In the genomic region with DNA sequence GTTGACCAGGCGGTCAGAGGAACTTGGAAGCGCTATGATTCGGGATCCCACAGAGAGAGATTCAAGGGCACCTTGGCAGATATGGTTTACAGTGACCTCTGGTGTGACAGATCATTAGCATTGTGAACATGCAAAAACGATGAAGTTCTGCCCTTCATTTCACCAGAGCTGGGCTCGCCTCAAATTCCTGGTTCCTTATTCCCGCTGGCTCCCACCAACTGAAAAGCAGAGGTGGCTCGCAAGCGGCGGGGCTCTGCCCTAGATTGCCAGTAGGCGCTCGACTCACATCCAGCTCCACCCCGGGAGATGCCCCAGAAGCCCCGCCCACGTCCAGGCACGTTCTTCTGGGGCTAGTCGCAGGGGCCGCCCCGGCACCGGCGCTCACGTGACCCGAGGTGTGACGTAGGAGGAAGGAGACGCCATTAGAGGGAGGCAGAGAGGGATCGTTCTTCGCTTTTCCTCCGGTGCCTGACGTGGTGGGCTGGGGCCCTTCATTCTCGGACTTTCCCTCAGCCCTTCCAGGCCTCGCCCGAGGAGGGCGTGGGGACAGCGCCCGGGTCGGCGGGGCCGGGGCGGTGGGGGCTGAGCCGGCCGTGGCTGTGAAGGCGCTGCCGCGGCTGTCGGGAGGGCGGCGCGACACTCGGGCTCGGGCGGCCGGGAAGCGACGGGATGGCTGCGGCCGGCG, we compare ENCODE assay signal across 1 cellular context.
A peak's percentile ranks its signal among the peaks of the same experiment; 100 is the strongest.
TF ChIP-seq lines count a peak whose summit lies in the region.

A gene with protein sequence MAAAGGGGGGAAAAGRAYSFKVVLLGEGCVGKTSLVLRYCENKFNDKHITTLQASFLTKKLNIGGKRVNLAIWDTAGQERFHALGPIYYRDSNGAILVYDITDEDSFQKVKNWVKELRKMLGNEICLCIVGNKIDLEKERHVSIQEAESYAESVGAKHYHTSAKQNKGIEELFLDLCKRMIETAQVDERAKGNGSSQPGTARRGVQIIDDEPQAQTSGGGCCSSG (plus strand): TSS at position 403 of the 685 bp plus-strand sequence. CDS start 267 bp downstream, at position 670.

TF ChIP-seq in HepG2, 621 proteins besides CTCF, POLR2A, EP300 and RAD21 (continued from another document and continues in another):
- TF ChIP-seq, protein P1, sequence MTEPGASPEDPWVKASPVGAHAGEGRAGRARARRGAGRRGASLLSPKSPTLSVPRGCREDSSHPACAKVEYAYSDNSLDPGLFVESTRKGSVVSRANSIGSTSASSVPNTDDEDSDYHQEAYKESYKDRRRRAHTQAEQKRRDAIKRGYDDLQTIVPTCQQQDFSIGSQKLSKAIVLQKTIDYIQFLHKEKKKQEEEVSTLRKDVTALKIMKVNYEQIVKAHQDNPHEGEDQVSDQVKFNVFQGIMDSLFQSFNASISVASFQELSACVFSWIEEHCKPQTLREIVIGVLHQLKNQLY (CRISPR knock-in tag; IDR thresholded peaks at IDR 0.05) = 0 out of 2 replicates have a peak, but pooled peaks have one; percentile 35
- TF ChIP-seq FOSL2 (CRISPR knock-in tag; IDR thresholded peaks at IDR 0.05) (peak; percentile 55), ZBTB38 (CRISPR knock-in tag; IDR thresholded peaks at IDR 0.05) (peak; percentile 46; the same call in 1 of the 2 replicates), POGZ (CRISPR knock-in tag; IDR thresholded peaks at IDR 0.05) (peak; percentile 86), PHF8 (CRISPR knock-in tag; IDR thresholded peaks at IDR 0.05) (peak; percentile 90), SMYD3 (CRISPR knock-in tag; IDR thresholded peaks at IDR 0.05) (peak; percentile 38; the same call in 1 of the 2 replicates), ZNF205 (CRISPR knock-in tag; IDR thresholded peaks at IDR 0.05) (peak; percentile 66; the same call in 1 of the 2 replicates), ZNF232 (CRISPR knock-in tag; IDR thresholded peaks at IDR 0.05; ENCODE audit: borderline replicate concordance) (peak; percentile 52; the same call in 1 of the 2 replicates), ATF2 (CRISPR knock-in tag; IDR thresholded peaks at IDR 0.05) (peak; percentile 67), JDP2 (CRISPR knock-in tag; IDR thresholded peaks at IDR 0.05; ENCODE audit: borderline replicate concordance) (no peak), HNRNPH1 (optimal IDR thresholded peaks at IDR 0.05; ENCODE audit: low read depth, low read length) (no peak), PCBP1 (IDR thresholded peaks at IDR 0.05; ENCODE audit: borderline replicate concordance, low read depth, low read length) (no peak), SALL1 (CRISPR knock-in tag; IDR thresholded peaks at IDR 0.05) (peak; percentile 87), RFXAP (CRISPR knock-in tag; IDR thresholded peaks at IDR 0.05; ENCODE audit: borderline replicate concordance) (0 out of 2 replicates have a peak, but pooled peaks have one; percentile 74), ZNF788 (CRISPR knock-in tag; IDR thresholded peaks at IDR 0.05; ENCODE audit: borderline replicate concordance) (peak; percentile 65; the same call in 1 of the 2 replicates)
- TF ChIP-seq, protein P2, sequence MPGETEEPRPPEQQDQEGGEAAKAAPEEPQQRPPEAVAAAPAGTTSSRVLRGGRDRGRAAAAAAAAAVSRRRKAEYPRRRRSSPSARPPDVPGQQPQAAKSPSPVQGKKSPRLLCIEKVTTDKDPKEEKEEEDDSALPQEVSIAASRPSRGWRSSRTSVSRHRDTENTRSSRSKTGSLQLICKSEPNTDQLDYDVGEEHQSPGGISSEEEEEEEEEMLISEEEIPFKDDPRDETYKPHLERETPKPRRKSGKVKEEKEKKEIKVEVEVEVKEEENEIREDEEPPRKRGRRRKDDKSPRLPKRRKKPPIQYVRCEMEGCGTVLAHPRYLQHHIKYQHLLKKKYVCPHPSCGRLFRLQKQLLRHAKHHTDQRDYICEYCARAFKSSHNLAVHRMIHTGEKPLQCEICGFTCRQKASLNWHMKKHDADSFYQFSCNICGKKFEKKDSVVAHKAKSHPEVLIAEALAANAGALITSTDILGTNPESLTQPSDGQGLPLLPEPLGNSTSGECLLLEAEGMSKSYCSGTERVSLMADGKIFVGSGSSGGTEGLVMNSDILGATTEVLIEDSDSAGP (CRISPR knock-in tag; IDR thresholded peaks at IDR 0.05; ENCODE audit: borderline replicate concordance) = peak; percentile 70
- TF ChIP-seq, protein P3, sequence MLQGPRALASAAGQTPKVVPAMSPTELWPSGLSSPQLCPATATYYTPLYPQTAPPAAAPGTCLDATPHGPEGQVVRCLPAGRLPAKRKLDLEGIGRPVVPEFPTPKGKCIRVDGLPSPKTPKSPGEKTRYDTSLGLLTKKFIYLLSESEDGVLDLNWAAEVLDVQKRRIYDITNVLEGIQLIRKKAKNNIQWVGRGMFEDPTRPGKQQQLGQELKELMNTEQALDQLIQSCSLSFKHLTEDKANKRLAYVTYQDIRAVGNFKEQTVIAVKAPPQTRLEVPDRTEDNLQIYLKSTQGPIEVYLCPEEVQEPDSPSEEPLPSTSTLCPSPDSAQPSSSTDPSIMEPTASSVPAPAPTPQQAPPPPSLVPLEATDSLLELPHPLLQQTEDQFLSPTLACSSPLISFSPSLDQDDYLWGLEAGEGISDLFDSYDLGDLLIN (CRISPR knock-in tag; IDR thresholded peaks at IDR 0.05; ENCODE audit: borderline replicate concordance) = peak; percentile 61; the same call in 1 of the 2 replicates
- TF ChIP-seq, protein P4, sequence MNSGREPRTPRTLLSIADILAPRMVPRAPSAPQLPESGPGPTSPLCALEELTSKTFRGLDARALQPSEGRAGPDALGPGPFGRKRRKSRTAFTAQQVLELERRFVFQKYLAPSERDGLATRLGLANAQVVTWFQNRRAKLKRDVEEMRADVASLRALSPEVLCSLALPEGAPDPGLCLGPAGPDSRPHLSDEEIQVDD (CRISPR knock-in tag; IDR thresholded peaks at IDR 0.05; ENCODE audit: borderline replicate concordance) = no peak
- TF ChIP-seq, protein P5, sequence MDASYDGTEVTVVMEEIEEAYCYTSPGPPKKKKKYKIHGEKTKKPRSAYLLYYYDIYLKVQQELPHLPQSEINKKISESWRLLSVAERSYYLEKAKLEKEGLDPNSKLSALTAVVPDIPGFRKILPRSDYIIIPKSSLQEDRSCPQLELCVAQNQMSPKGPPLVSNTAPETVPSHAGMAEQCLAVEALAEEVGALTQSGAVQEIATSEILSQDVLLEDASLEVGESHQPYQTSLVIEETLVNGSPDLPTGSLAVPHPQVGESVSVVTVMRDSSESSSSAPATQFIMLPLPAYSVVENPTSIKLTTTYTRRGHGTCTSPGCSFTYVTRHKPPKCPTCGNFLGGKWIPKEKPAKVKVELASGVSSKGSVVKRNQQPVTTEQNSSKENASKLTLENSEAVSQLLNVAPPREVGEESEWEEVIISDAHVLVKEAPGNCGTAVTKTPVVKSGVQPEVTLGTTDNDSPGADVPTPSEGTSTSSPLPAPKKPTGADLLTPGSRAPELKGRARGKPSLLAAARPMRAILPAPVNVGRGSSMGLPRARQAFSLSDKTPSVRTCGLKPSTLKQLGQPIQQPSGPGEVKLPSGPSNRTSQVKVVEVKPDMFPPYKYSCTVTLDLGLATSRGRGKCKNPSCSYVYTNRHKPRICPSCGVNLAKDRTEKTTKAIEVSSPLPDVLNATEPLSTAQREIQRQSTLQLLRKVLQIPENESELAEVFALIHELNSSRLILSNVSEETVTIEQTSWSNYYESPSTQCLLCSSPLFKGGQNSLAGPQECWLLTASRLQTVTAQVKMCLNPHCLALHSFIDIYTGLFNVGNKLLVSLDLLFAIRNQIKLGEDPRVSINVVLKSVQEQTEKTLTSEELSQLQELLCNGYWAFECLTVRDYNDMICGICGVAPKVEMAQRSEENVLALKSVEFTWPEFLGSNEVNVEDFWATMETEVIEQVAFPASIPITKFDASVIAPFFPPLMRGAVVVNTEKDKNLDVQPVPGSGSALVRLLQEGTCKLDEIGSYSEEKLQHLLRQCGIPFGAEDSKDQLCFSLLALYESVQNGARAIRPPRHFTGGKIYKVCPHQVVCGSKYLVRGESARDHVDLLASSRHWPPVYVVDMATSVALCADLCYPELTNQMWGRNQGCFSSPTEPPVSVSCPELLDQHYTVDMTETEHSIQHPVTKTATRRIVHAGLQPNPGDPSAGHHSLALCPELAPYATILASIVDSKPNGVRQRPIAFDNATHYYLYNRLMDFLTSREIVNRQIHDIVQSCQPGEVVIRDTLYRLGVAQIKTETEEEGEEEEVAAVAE (CRISPR knock-in tag; IDR thresholded peaks at IDR 0.05; ENCODE audit: borderline replicate concordance) = no peak; the same call in 1 of the 2 replicates
- TF ChIP-seq, protein P6, sequence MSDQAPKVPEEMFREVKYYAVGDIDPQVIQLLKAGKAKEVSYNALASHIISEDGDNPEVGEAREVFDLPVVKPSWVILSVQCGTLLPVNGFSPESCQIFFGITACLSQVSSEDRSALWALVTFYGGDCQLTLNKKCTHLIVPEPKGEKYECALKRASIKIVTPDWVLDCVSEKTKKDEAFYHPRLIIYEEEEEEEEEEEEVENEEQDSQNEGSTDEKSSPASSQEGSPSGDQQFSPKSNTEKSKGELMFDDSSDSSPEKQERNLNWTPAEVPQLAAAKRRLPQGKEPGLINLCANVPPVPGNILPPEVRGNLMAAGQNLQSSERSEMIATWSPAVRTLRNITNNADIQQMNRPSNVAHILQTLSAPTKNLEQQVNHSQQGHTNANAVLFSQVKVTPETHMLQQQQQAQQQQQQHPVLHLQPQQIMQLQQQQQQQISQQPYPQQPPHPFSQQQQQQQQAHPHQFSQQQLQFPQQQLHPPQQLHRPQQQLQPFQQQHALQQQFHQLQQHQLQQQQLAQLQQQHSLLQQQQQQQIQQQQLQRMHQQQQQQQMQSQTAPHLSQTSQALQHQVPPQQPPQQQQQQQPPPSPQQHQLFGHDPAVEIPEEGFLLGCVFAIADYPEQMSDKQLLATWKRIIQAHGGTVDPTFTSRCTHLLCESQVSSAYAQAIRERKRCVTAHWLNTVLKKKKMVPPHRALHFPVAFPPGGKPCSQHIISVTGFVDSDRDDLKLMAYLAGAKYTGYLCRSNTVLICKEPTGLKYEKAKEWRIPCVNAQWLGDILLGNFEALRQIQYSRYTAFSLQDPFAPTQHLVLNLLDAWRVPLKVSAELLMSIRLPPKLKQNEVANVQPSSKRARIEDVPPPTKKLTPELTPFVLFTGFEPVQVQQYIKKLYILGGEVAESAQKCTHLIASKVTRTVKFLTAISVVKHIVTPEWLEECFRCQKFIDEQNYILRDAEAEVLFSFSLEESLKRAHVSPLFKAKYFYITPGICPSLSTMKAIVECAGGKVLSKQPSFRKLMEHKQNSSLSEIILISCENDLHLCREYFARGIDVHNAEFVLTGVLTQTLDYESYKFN (CRISPR knock-in tag; conservative IDR thresholded peaks at IDR 0.05) = peak; percentile 43; the same call in 1 of the 2 replicates
- TF ChIP-seq, protein P7, sequence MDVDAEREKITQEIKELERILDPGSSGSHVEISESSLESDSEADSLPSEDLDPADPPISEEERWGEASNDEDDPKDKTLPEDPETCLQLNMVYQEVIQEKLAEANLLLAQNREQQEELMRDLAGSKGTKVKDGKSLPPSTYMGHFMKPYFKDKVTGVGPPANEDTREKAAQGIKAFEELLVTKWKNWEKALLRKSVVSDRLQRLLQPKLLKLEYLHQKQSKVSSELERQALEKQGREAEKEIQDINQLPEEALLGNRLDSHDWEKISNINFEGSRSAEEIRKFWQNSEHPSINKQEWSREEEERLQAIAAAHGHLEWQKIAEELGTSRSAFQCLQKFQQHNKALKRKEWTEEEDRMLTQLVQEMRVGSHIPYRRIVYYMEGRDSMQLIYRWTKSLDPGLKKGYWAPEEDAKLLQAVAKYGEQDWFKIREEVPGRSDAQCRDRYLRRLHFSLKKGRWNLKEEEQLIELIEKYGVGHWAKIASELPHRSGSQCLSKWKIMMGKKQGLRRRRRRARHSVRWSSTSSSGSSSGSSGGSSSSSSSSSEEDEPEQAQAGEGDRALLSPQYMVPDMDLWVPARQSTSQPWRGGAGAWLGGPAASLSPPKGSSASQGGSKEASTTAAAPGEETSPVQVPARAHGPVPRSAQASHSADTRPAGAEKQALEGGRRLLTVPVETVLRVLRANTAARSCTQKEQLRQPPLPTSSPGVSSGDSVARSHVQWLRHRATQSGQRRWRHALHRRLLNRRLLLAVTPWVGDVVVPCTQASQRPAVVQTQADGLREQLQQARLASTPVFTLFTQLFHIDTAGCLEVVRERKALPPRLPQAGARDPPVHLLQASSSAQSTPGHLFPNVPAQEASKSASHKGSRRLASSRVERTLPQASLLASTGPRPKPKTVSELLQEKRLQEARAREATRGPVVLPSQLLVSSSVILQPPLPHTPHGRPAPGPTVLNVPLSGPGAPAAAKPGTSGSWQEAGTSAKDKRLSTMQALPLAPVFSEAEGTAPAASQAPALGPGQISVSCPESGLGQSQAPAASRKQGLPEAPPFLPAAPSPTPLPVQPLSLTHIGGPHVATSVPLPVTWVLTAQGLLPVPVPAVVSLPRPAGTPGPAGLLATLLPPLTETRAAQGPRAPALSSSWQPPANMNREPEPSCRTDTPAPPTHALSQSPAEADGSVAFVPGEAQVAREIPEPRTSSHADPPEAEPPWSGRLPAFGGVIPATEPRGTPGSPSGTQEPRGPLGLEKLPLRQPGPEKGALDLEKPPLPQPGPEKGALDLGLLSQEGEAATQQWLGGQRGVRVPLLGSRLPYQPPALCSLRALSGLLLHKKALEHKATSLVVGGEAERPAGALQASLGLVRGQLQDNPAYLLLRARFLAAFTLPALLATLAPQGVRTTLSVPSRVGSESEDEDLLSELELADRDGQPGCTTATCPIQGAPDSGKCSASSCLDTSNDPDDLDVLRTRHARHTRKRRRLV (CRISPR knock-in tag; IDR thresholded peaks at IDR 0.05) = no peak
